Comparison of ENCODE assay signal across 1 cellular context in genomic region chr3:115062009-115062408, GRCh38.
TF ChIP-seq lines count a peak whose summit lies in the region.

No MANE protein-coding gene starts in this region.

TF ChIP-seq in GM23338, 12 proteins besides CTCF, POLR2A, EP300 and RAD21 (continued from another document):
- no peak for TF ChIP-seq ZNF462 (CRISPR knock-in tag; IDR thresholded peaks at IDR 0.05)
- no peak for TF ChIP-seq ZNF114 (CRISPR knock-in tag; IDR thresholded peaks at IDR 0.05)
- TF ChIP-seq EZH2 (IDR thresholded peaks at IDR 0.05; ENCODE audit: low read depth, unreplicated experiment), result no peak
TF ChIP-seq in GM23338: peak in this region for 0.
